ENCODE assay signal across 8 cellular contexts in genomic region chr7:4683043-4683883, GRCh38. TPM values are rescaled to one million over a fixed set of nuclear protein-coding genes. Genes with fewer than 3 reads are reported as not detected.
DNase-seq lines count a peak whose midpoint lies in the region; ATAC-seq and TF ChIP-seq lines count a peak whose summit lies in the region.

No MANE protein-coding gene starts in this region.

- H3K9me3 Mint-ChIP-seq in activated B cell treated with CpG ODN at 0.5 μM for 24 hours, result no peaks in the 10 kb centered on the region
- no peaks in the 10 kb centered on the region for H3K9me3 Mint-ChIP-seq in effector memory CD8-positive, alpha-beta T cell
- H3K9me3 Mint-ChIP-seq in naive B cell, result no peaks in the 10 kb centered on the region

- no peaks in the 10 kb centered on the region for H3K27me3 Mint-ChIP-seq in activated B cell treated with CpG ODN at 0.5 μM for 24 hours
- peaks cover 4 to 14% of the 10 kb centered on the region in 2 donors for H3K27me3 Mint-ChIP-seq in effector memory CD8-positive, alpha-beta T cell
- peaks cover 0 to 11% (median 0%) of the 10 kb centered on the region in 3 donors for H3K27me3 Mint-ChIP-seq in naive B cell

- CTCF ChIA-PET in HEK293T (lab: Yijun Ruan, JAX), result no interaction called here
- CTCF ChIA-PET in activated B cell treated with CpG ODN at 0.5 μM for 24 hours (lab: Charles Lee), result interaction anchor here (2.9 kb wide), 1 partner anchor 42 kb away, joined by 21 read pairs; no protein-coding TSS in a partner anchor

- peaks cover 15% of the 10 kb centered on the region for H3K36me3 Mint-ChIP-seq in activated B cell treated with CpG ODN at 0.5 μM for 24 hours (ENCODE audit: low read depth)
- peaks cover 48% of the 10 kb centered on the region for H3K36me3 Mint-ChIP-seq in effector memory CD8-positive, alpha-beta T cell (ENCODE audit: insufficient read depth)
- peaks cover 0 to 8% of the 10 kb centered on the region in 2 donors for H3K36me3 Mint-ChIP-seq in naive B cell

- H3K9me3 ChIP-seq in vagina, result no peaks in the 10 kb centered on the region

- H3K27me3 ChIP-seq in vagina, result no peaks in the 10 kb centered on the region

- H3K27ac Mint-ChIP-seq in activated B cell treated with CpG ODN at 0.5 μM for 24 hours (peak overlapping the region; percentile 95), naive B cell (peak overlapping the region; percentile 33 to 100 (median 96))
- H3K27ac Mint-ChIP-seq in effector memory CD8-positive, alpha-beta T cell, result peak overlapping the region; percentile 97 to 98

- H3K4me3 Mint-ChIP-seq in activated B cell treated with CpG ODN at 0.5 μM for 24 hours, result peak overlapping the region; percentile 92
- peak overlapping the region; percentile 89 to 96 for H3K4me3 Mint-ChIP-seq in effector memory CD8-positive, alpha-beta T cell
- peak overlapping the region; percentile 88 to 99 (median 96) for H3K4me3 Mint-ChIP-seq in naive B cell

- H3K36me3 ChIP-seq in vagina, result no peaks in the 10 kb centered on the region

- TF ChIP-seq CTCF in activated B cell treated with CpG ODN at 0.5 μM for 24 hours (IDR thresholded peaks at IDR 0.05), result no peak
- TF ChIP-seq CTCF in vagina (IDR thresholded peaks at IDR 0.05), result no peak

- peaks cover 42% of the 10 kb centered on the region for H3K4me1 ChIP-seq in vagina

- peak overlapping the region; percentile 90 to 97 for H3K4me3 ChIP-seq in vagina

- H3K4me1 Mint-ChIP-seq in activated B cell treated with CpG ODN at 0.5 μM for 24 hours, result peaks cover 40% of the 10 kb centered on the region
- H3K4me1 Mint-ChIP-seq in effector memory CD8-positive, alpha-beta T cell (ENCODE audit: low read depth in 2 of 2), result peaks cover 38 to 39% of the 10 kb centered on the region in 2 donors
- H3K4me1 Mint-ChIP-seq in naive B cell, result peaks cover 38 to 60% (median 43%) of the 10 kb centered on the region in 3 donors

- H3K27ac ChIP-seq in vagina, result peak overlapping the region; percentile 98

- DNase-seq in HEK293T (ENCODE audit: extremely low spot score) (no peak), activated B cell treated with CpG ODN at 0.5 μM for 24 hours (peak; percentile 21), naive B cell (peak; percentile 2), vagina (ENCODE audit: extremely low spot score in 2 of 2) (no peak), cortex of kidney (lab: John Stamatoyannopoulos, UW) (no peak)
- DNase-seq in effector memory CD8-positive, alpha-beta T cell, result peak in 2 of 3 experiments; percentile 3 to 4

- ATAC-seq in activated B cell treated with CpG ODN at 0.5 μM for 24 hours (ENCODE audit: low read depth) (no peak), naive B cell (ENCODE audit: low read depth in 2 of 2) (no peak), GM21528 (IDR thresholded peaks at IDR 0.05; ENCODE audit: low FRiP score, unreplicated experiment) (no peak), HG02763 (IDR thresholded peaks at IDR 0.05; ENCODE audit: unreplicated experiment) (no peak)
- ATAC-seq in effector memory CD8-positive, alpha-beta T cell (replicated peaks), result no peak

- intact Hi-C loops in activated B cell treated with CpG ODN at 0.5 μM for 24 hours (cut with micrococcal nuclease), result no loop called here
- intact Hi-C loops in vagina (cut with DNase I), result no loop called here

- TF ChIP-seq POLR2A in vagina (IDR thresholded peaks at IDR 0.05), result no peak

- POLR2A ChIA-PET in HEK293T (lab: Yijun Ruan, JAX) (interaction anchor here (0.7 kb wide), 1 partner anchor 42 kb away, joined by 5 read pairs; no protein-coding TSS in a partner anchor), activated B cell treated with CpG ODN at 0.5 μM for 24 hours (lab: Charles Lee) (interaction anchor here (0.6 to 6.1 kb wide), 11 partner anchors 9 to 127 kb away, joined by 3 to 151 read pairs (median 4); partner anchors contain the start of gene AP5Z1)

TF ChIP-seq in HEK293T, 16 proteins besides CTCF, POLR2A, EP300 and RAD21:
- peak; percentile 17; the same call in 1 of the 2 replicates for TF ChIP-seq L3MBTL2 (conservative IDR thresholded peaks at IDR 0.05)
- no peak for TF ChIP-seq ZNF384 (IDR thresholded peaks at IDR 0.05)
- TF ChIP-seq HDGF (IDR thresholded peaks at IDR 0.05; ENCODE audit: borderline replicate concordance), result no peak

RNA-seq across cellular contexts. Expression of gene FOXK1, which starts 1.2 kb away (rescaled TPM):
- total RNA-seq in activated B cell treated with CpG ODN at 0.5 μM for 24 hours (37.5 and 42.7 TPM in 2 replicates), vagina (28.5 TPM)
- polyA plus RNA-seq in naive B cell (ENCODE audit: low read depth in 6 of 6), result 1 to 10 TPM in 5 of 6 donors, under 1 TPM in 1; 0.92 to 3.1 (median 1.8) TPM

Comparison
In these comparisons a context has a peak if more than half of its experiments do, and no peak if none do; other contexts are left out.
1. DNase-seq: peak in activated B cell treated with CpG ODN at 0.5 μM for 24 hours (single experiment), effector memory CD8-positive, alpha-beta T cell (2 of 3) and naive B cell (single experiment); none in HEK293T (single experiment), vagina (0 of 2) and cortex of kidney (single experiment).
2. Peak in every context shown above with its lines, with median percentiles within 50 percentile points of each other: H3K27ac Mint-ChIP-seq and H3K4me3 Mint-ChIP-seq.